10 cellular contexts compared by ENCODE assay signal in genomic region chr22:37162221-37163095, GRCh38. TPM values are rescaled to one million over a fixed set of nuclear protein-coding genes. Genes with fewer than 3 reads are reported as not detected.
DNase-seq lines count a peak whose midpoint lies in the region; ATAC-seq and TF ChIP-seq lines count a peak whose summit lies in the region.
"Had no signal": no experiment of that assay in that cellular context is flagged by ENCODE, and none has a peak within 500 bp of the region (broad histone marks: within the 10 kb centered on the region; RNA-seq: fewer than 3 reads in every experiment).

No MANE protein-coding gene starts in this region.

- no peak overlapping the region for H3K9ac ChIP-seq in BLaER1
- H3K9ac ChIP-seq in KMS-11: peak overlapping the region; percentile 54; the same call in 1 of the 2 replicates

- H3K36me3 ChIP-seq in BLaER1 (no peaks in the 10 kb centered on the region), KMS-11 (ENCODE audit: insufficient read depth) (no peaks in the 10 kb centered on the region)

- peaks cover 24% of the 10 kb centered on the region for H3K27me3 Mint-ChIP-seq in progenitor cell of endocrine pancreas

- H3K4me3 ChIP-seq in BLaER1 (no peak overlapping the region), KMS-11 (IDR thresholded peaks at IDR 0.05; ENCODE audit: insufficient read depth, low read depth, low read length) (no peak overlapping the region)
- H3K4me3 ChIP-seq: psoas muscle had no signal

- no peak for TF ChIP-seq POLR2A in erythroblast (IDR thresholded peaks at IDR 0.05; ENCODE audit: low read length)

- no peaks in the 10 kb centered on the region for H3K36me3 Mint-ChIP-seq in progenitor cell of endocrine pancreas (ENCODE audit: insufficient read depth)
- H3K36me3 Mint-ChIP-seq: brain had no signal

- peaks cover 11% of the 10 kb centered on the region for H3K9me3 ChIP-seq in BLaER1
- H3K9me3 ChIP-seq: psoas muscle had no signal

- H3K79me2 ChIP-seq in KMS-11 (ENCODE audit: insufficient read depth, low read depth): no peaks in the 10 kb centered on the region

- H4K20me1 ChIP-seq in BLaER1 (no peaks in the 10 kb centered on the region), KMS-11 (ENCODE audit: insufficient read depth) (no peaks in the 10 kb centered on the region)

- no peak overlapping the region for H3K4me3 Mint-ChIP-seq in progenitor cell of endocrine pancreas (ENCODE audit: low read depth)
- H3K4me3 Mint-ChIP-seq: brain had no signal

- no peaks in the 10 kb centered on the region for H3K9me3 Mint-ChIP-seq in progenitor cell of endocrine pancreas (ENCODE audit: low read depth)

- H3K27ac ChIP-seq in BLaER1 (no peak overlapping the region), KMS-11 (peak overlapping the region; percentile 93)
- H3K27ac ChIP-seq: psoas muscle had no signal

- H2AFZ ChIP-seq in KMS-11 (ENCODE audit: low read depth): peak overlapping the region; percentile 54; the same call in 1 of the 2 replicates

- peak; percentile 27 for ATAC-seq in GM19468 (IDR thresholded peaks at IDR 0.05; ENCODE audit: extremely low read depth, unreplicated experiment)
- ATAC-seq: psoas muscle had no signal

- H3K27me3 ChIP-seq in BLaER1: no peaks in the 10 kb centered on the region
- no peaks in the 10 kb centered on the region for H3K27me3 ChIP-seq in KMS-11 (ENCODE audit: insufficient read depth, low read depth)

- peaks cover 4% of the 10 kb centered on the region for H3K4me1 Mint-ChIP-seq in progenitor cell of endocrine pancreas (ENCODE audit: low read depth)

- peaks cover 53% of the 10 kb centered on the region for H3K4me1 ChIP-seq in BLaER1
- H3K4me1 ChIP-seq in KMS-11 (ENCODE audit: low read depth, poor library complexity, severe bottlenecking): peaks cover 64% of the 10 kb centered on the region

- no peak; the same call in 1 of the 2 replicates for TF ChIP-seq CTCF in KMS-11 (conservative IDR thresholded peaks at IDR 0.05; ENCODE audit: low read depth, low read length)
- no peak for TF ChIP-seq CTCF in progenitor cell of endocrine pancreas (IDR thresholded peaks at IDR 0.05; ENCODE audit: unreplicated experiment)

- H3K27ac Mint-ChIP-seq in progenitor cell of endocrine pancreas: no peak overlapping the region
- H3K27ac Mint-ChIP-seq: brain had no signal

- DNase-seq in activated gamma-delta T cell treated with anti-CD3 and anti-CD28 coated beads, Interleukin-2, amount 50 U/mL, for 16 hours (ENCODE audit: low read depth): peak; percentile 68
- DNase-seq in stimulated activated CD4-positive, alpha-beta T cell treated with anti-CD3 and anti-CD28 coated beads, TNF-alpha, amount 100 ng/mL, for 48 hours (ENCODE audit: low read depth in 3 of 3): peak; percentile 72 to 78 (median 72)
- DNase-seq in progenitor cell of endocrine pancreas (ENCODE audit: low spot score, unreplicated experiment) (no peak), erythroblast (lab: John Stamatoyannopoulos, UW) (no peak), SIG-M5 treated with dmso at 0.1 percent for 504 hours (lab: John Stamatoyannopoulos, UW; ENCODE audit: unreplicated experiment) (no peak)

- peak overlapping the region; percentile 33 for H3K4me2 ChIP-seq in BLaER1
- H3K4me2 ChIP-seq in KMS-11: peak overlapping the region; percentile 96

RNA-seq across cellular contexts. Expression of gene IL2RB, which starts 12.7 kb away (rescaled TPM):
- total RNA-seq in progenitor cell of endocrine pancreas: not detected in 2 replicates

RNA-seq across cellular contexts. Expression of gene C1QTNF6, which starts 25.6 kb away (rescaled TPM):
- total RNA-seq in progenitor cell of endocrine pancreas: 13.8 and 14.5 TPM in 2 replicates

RNA-seq across cellular contexts. Expression of gene SSTR3, which starts 49.8 kb away (rescaled TPM):
- 1.3 and 1.9 TPM in 2 replicates for total RNA-seq in progenitor cell of endocrine pancreas
- total RNA-seq: psoas muscle had no signal

RNA-seq across cellular contexts. Expression of gene TMPRSS6, which starts 52.9 kb away (rescaled TPM):
- 12.6 and 16.4 TPM in 2 replicates for total RNA-seq in progenitor cell of endocrine pancreas
- total RNA-seq: psoas muscle had no signal

Comparison
In these comparisons a context has a peak if more than half of its experiments do, and no peak if none do; other contexts are left out.
1. DNase-seq: peak in activated gamma-delta T cell treated with anti-CD3 and anti-CD28 coated beads, Interleukin-2, amount 50 U/mL, for 16 hours (single experiment) and stimulated activated CD4-positive, alpha-beta T cell treated with anti-CD3 and anti-CD28 coated beads, TNF-alpha, amount 100 ng/mL, for 48 hours (3 of 3); none in progenitor cell of endocrine pancreas (single experiment), erythroblast (0 of 2) and SIG-M5 treated with dmso at 0.1 percent for 504 hours (single experiment).